In genomic region chr6:98880486-98880885, GRCh38 we compare ENCODE assay signal across 12 cellular contexts. TPM values are rescaled to one million over a fixed set of nuclear protein-coding genes. Genes with fewer than 3 reads are reported as not detected.
DNase-seq lines count a peak whose midpoint lies in the region; ATAC-seq, FAIRE-seq and TF ChIP-seq lines count a peak whose summit lies in the region.
"Had no signal": no experiment of that assay in that cellular context is flagged by ENCODE, and none has a peak within 500 bp of the region (broad histone marks: within the 10 kb centered on the region; RNA-seq: fewer than 3 reads in every experiment).

No MANE protein-coding gene starts in this region.

- no peaks in the 10 kb centered on the region for H3K4me1 ChIP-seq in mammary epithelial cell (ENCODE audit: insufficient read depth, low read length)
- H3K4me1 ChIP-seq: prostate gland had no signal

- no peak overlapping the region for H3K4me3 ChIP-seq in mammary epithelial cell (replicated peaks in 1 of 3; ENCODE audit: insufficient read depth in 1 of 3, low read depth in 2 of 3, low read length in 3 of 3)
- H3K4me3 ChIP-seq: prostate gland had no signal

- H3K9me3 ChIP-seq in mammary epithelial cell (replicated peaks; ENCODE audit: insufficient read depth, low read length), result no peaks in the 10 kb centered on the region
- H3K9me3 ChIP-seq: prostate gland had no signal

- DNase-seq in GM18507 (ENCODE audit: extremely low spot score, insufficient read length, low read depth) (no peak), NCI-H69 (lab: John Stamatoyannopoulos, UW) (peak; percentile 92), AG08396 (ENCODE audit: low spot score) (no peak), kidney tubule cell (ENCODE audit: low spot score) (no peak), mammary epithelial cell (no peak)
- DNase-seq in activated T-cell treated with anti-CD3 and anti-CD28 coated beads, Interleukin-2, amount 50 U/mL, for 24 hours, result no peak
- DNase-seq: activated naive CD4-positive, alpha-beta T cell treated with anti-CD3 and anti-CD28 coated beads, Interleukin-2, amount 50 U/mL, for 16 hours had no signal

- no peak overlapping the region for H3K4me2 ChIP-seq in mammary epithelial cell (ENCODE audit: insufficient read depth, low read depth, low read length)

- peaks cover 9% of the 10 kb centered on the region for H3K4me1 Mint-ChIP-seq in activated T-cell treated with anti-CD3 and anti-CD28 coated beads, Interleukin-2, amount 50 U/mL, for 24 hours (ENCODE audit: low read depth)

- intact Hi-C loops in mammary epithelial cell (cut with micrococcal nuclease), result no loop called here

- H3K36me3 ChIP-seq in mammary epithelial cell (ENCODE audit: insufficient read depth, low read length), result peaks cover 3% of the 10 kb centered on the region
- H3K36me3 ChIP-seq: prostate gland had no signal

- CTCF ChIA-PET in mammary epithelial cell (lab: Charles Lee; ENCODE audit: low non-redundant PET), result no interaction called here

- dilution Hi-C loops in mammary epithelial cell (cut with HindIII; ENCODE audit: low sequenced_read_pairs), result no loop called here

- in situ Hi-C loops in mammary epithelial cell (cut with MboI; ENCODE audit: low sequenced_read_pairs in 2 of 2), result no loop called here

- no peaks in the 10 kb centered on the region for H3K27me3 Mint-ChIP-seq in activated T-cell treated with anti-CD3 and anti-CD28 coated beads, Interleukin-2, amount 50 U/mL, for 24 hours

- H2AFZ ChIP-seq in mammary epithelial cell (ENCODE audit: low read depth, low read length), result no peak overlapping the region

- FAIRE-seq in GM18507 (lab: Jason Lieb, UNC), result peak; percentile 49
- FAIRE-seq: endothelial cell of umbilical vein had no signal

- ATAC-seq in GM19467 (IDR thresholded peaks at IDR 0.05; ENCODE audit: unreplicated experiment), result peak; percentile 83
- ATAC-seq in HG03060 (IDR thresholded peaks at IDR 0.05; ENCODE audit: low read depth, unreplicated experiment), result peak; percentile 82

- no peaks in the 10 kb centered on the region for H3K27me3 ChIP-seq in mammary epithelial cell (ENCODE audit: insufficient read depth, low read length)

- H3K9me3 Mint-ChIP-seq in activated T-cell treated with anti-CD3 and anti-CD28 coated beads, Interleukin-2, amount 50 U/mL, for 24 hours, result no peaks in the 10 kb centered on the region

- no peak overlapping the region for H3K9ac ChIP-seq in mammary epithelial cell (ENCODE audit: insufficient read depth, low read length)

- H3K27ac Mint-ChIP-seq in activated T-cell treated with anti-CD3 and anti-CD28 coated beads, Interleukin-2, amount 50 U/mL, for 24 hours, result no peak overlapping the region

- H3K79me2 ChIP-seq in mammary epithelial cell (ENCODE audit: insufficient read depth, low read length), result no peaks in the 10 kb centered on the region

- no peak overlapping the region for H3K4me3 Mint-ChIP-seq in activated T-cell treated with anti-CD3 and anti-CD28 coated beads, Interleukin-2, amount 50 U/mL, for 24 hours

- BruUV-seq in mammary epithelial cell (replicated peaks; lab: Mats Ljungman, UMichigan), result no TSS peak

- H3K27ac ChIP-seq in mammary epithelial cell (ENCODE audit: insufficient read depth, low read depth, low read length), result no peak overlapping the region
- H3K27ac ChIP-seq: prostate gland had no signal

- H3K36me3 Mint-ChIP-seq in activated T-cell treated with anti-CD3 and anti-CD28 coated beads, Interleukin-2, amount 50 U/mL, for 24 hours (ENCODE audit: low read depth), result peaks cover 58% of the 10 kb centered on the region

- TF ChIP-seq CTCF in mammary epithelial cell (conservative IDR thresholded peaks at IDR 0.05 in 1 of 2, IDR thresholded peaks at IDR 0.05 in 1 of 2; ENCODE audit: extremely low read depth in 1 of 2, insufficient read depth in 1 of 2, low read depth in 1 of 2, low read length in 2 of 2), result no peak

- no peaks in the 10 kb centered on the region for H4K20me1 ChIP-seq in mammary epithelial cell (ENCODE audit: insufficient read depth, low read length)

RNA-seq across cellular contexts. Expression of gene POU3F2, which starts 46.1 kb away (rescaled TPM):
- total RNA-seq in mammary epithelial cell, result not detected
- polyA plus RNA-seq in mammary epithelial cell, result not detected
- not detected for polyA minus RNA-seq in mammary epithelial cell
- total RNA-seq: endothelial cell of umbilical vein; prostate gland; T-helper 2 cell treated with Interferon-gamma antibody and Interleukin-4, amounts not matched to agents 100 ng/mL and 5 ng/mL, for 36 hours had no signal
- polyA plus RNA-seq: endothelial cell of umbilical vein had no signal
